In genomic region chr19:30361721-30362120, GRCh38 we compare ENCODE assay signal across 29 cellular contexts. TPM values are rescaled to one million over a fixed set of nuclear protein-coding genes. Genes with fewer than 3 reads are reported as not detected.
"Had no signal": no experiment of that assay in that cellular context is flagged by ENCODE, and none has a peak within 500 bp of the region (broad histone marks: within the 10 kb centered on the region; RNA-seq: fewer than 3 reads in every experiment).

No MANE protein-coding gene starts in this region.

- H3K27ac Mint-ChIP-seq: activated naive CD8-positive, alpha-beta T cell treated with anti-CD3 and anti-CD28 coated beads, Interleukin-2, amount 50 U/mL, for 24 hours; activated T-helper 1 cell treated with anti-CD3 and anti-CD28 coated beads, Interleukin-12 subunit alpha, Interleukin-12 subunit beta, Interleukin-2, Interleukin-4 antibody, amounts not matched to agents 30 ng/mL and 10 ng/mL and 1 ng/mL, durations not matched to agents 14 hours and 24 hours and 36 hours; endodermal cell; immature natural killer cell; mesothelial cell of epicardium; stimulated activated naive B cell treated with anti-CD40 and anti-IgM and Interleukin-4, amounts not matched to agents 10 μg/mL and 1 μg/mL and 100 μg/mL, for 72 hours; T-helper 1 cell treated with Interleukin-12 subunit alpha and Interleukin-12 subunit beta and Interleukin-4 antibody, amounts not matched to agents 30 μg/mL and 1 μg/mL, for 36 hours had no signal

- H3K36me3 Mint-ChIP-seq: immature natural killer cell; mesothelial cell of epicardium; natural killer cell; stimulated activated naive B cell treated with anti-CD40 and anti-IgM and Interleukin-4, amounts not matched to agents 10 μg/mL and 1 μg/mL and 100 μg/mL, for 72 hours had no signal

- H3K4me3 Mint-ChIP-seq: activated naive CD8-positive, alpha-beta T cell treated with anti-CD3 and anti-CD28 coated beads, Interleukin-2, amount 50 U/mL, for 24 hours; activated T-helper 1 cell treated with anti-CD3 and anti-CD28 coated beads, Interleukin-12 subunit alpha, Interleukin-12 subunit beta, Interleukin-2, Interleukin-4 antibody, amounts not matched to agents 30 ng/mL and 10 ng/mL and 1 ng/mL, durations not matched to agents 14 hours and 24 hours and 36 hours; central memory CD8-positive, alpha-beta T cell; endodermal cell; mesothelial cell of epicardium; stimulated activated naive B cell treated with anti-CD40 and anti-IgM and Interleukin-4, amounts not matched to agents 10 μg/mL and 1 μg/mL and 100 μg/mL, for 72 hours; T-helper 1 cell treated with Interleukin-12 subunit alpha and Interleukin-12 subunit beta and Interleukin-4 antibody, amounts not matched to agents 30 μg/mL and 1 μg/mL, for 36 hours had no signal

- H2AFZ ChIP-seq: hepatocyte, parathyroid adenoma had no signal

- H3K27me3 ChIP-seq: brain microvascular endothelial cell, sigmoid colon, upper lobe of left lung had no signal

- H3K4me1 Mint-ChIP-seq: activated naive CD8-positive, alpha-beta T cell treated with anti-CD3 and anti-CD28 coated beads, Interleukin-2, amount 50 U/mL, for 24 hours; central memory CD8-positive, alpha-beta T cell; stimulated activated naive B cell treated with anti-CD40 and anti-IgM and Interleukin-4, amounts not matched to agents 10 μg/mL and 1 μg/mL and 100 μg/mL, for 72 hours had no signal

- ATAC-seq: activated naive CD8-positive, alpha-beta T cell treated with anti-CD3 and anti-CD28 coated beads, Interleukin-2, amount 50 U/mL, for 24 hours; natural killer cell; stimulated activated naive B cell treated with anti-CD40 and anti-IgM and Interleukin-4, amounts not matched to agents 10 μg/mL and 1 μg/mL and 100 μg/mL, for 72 hours had no signal

- H3K9ac ChIP-seq: parathyroid adenoma had no signal

- DNase-seq: activated CD4-positive, alpha-beta T cell treated with anti-CD3 and anti-CD28 coated beads for 4 hours; activated CD4-positive, alpha-beta T cell treated with anti-CD3 and anti-CD28 coated beads, Interleukin-2, amount 50 U/mL, for 48 hours; activated CD4-positive, CD25-positive, alpha-beta regulatory T cell; activated gamma-delta T cell; activated naive CD4-positive, alpha-beta T cell treated with anti-CD3 and anti-CD28 coated beads, Interleukin-2, amount 50 U/mL, for 16 hours; activated naive CD8-positive, alpha-beta T cell treated with anti-CD3 and anti-CD28 coated beads, Interleukin-2, amount 50 U/mL, for 24 hours; brain microvascular endothelial cell; immature natural killer cell; kidney glomerular epithelial cell; left ventricle myocardium inferior; natural killer cell; sigmoid colon; stimulated activated CD4-positive, alpha-beta T cell treated with anti-CD3 and anti-CD28 coated beads, Interleukin-2, amount 100 ng/mL, for 48 hours; stimulated activated CD8-positive, alpha-beta memory T cell treated with anti-CD3 and anti-CD28 coated beads, Interleukin-4, amount 100 ng/mL, for 48 hours; stimulated activated naive B cell treated with anti-CD40 and anti-IgM and Interleukin-4, amounts not matched to agents 10 μg/mL and 1 μg/mL and 100 μg/mL, for 72 hours; T1000 had no signal

- H3K4me1 ChIP-seq: left ventricle myocardium inferior, parathyroid adenoma, sigmoid colon, upper lobe of left lung had no signal

- H3K9me3 ChIP-seq: left ventricle myocardium inferior, neutrophil, sigmoid colon, upper lobe of left lung had no signal

- H3K9me3 Mint-ChIP-seq: activated naive CD8-positive, alpha-beta T cell treated with anti-CD3 and anti-CD28 coated beads, Interleukin-2, amount 50 U/mL, for 24 hours; activated T-helper 1 cell treated with anti-CD3 and anti-CD28 coated beads, Interleukin-12 subunit alpha, Interleukin-12 subunit beta, Interleukin-2, Interleukin-4 antibody, amounts not matched to agents 30 ng/mL and 10 ng/mL and 1 ng/mL, durations not matched to agents 14 hours and 24 hours and 36 hours; central memory CD8-positive, alpha-beta T cell; endodermal cell; immature natural killer cell; mesothelial cell of epicardium; natural killer cell; T-helper 1 cell treated with Interleukin-12 subunit alpha and Interleukin-12 subunit beta and Interleukin-4 antibody, amounts not matched to agents 30 μg/mL and 1 μg/mL, for 36 hours had no signal

- H3K36me3 ChIP-seq: brain microvascular endothelial cell, left ventricle myocardium inferior, neutrophil, sigmoid colon, upper lobe of left lung had no signal

- H3K27ac ChIP-seq: brain microvascular endothelial cell, coronary artery, hepatocyte, left ventricle myocardium inferior, neutrophil, parathyroid adenoma, sigmoid colon, upper lobe of left lung had no signal

- H3K4me3 ChIP-seq: coronary artery, hepatocyte, left ventricle myocardium inferior, sigmoid colon, upper lobe of left lung had no signal

- H3K79me2 ChIP-seq: hepatocyte, parathyroid adenoma had no signal

- H3K4me2 ChIP-seq: hepatocyte had no signal

RNA-seq across cellular contexts. Expression of gene ZNF536, which starts 10.5 kb away (rescaled TPM):
- total RNA-seq: activated T-helper 1 cell treated with anti-CD3 and anti-CD28 coated beads, Interleukin-12 subunit alpha, Interleukin-12 subunit beta, Interleukin-2, Interleukin-4 antibody, amounts not matched to agents 30 ng/mL and 10 ng/mL and 1 ng/mL, durations not matched to agents 14 hours and 24 hours and 36 hours; endodermal cell; fibroblast of villous mesenchyme; glomerular endothelial cell; lung microvascular endothelial cell; natural killer cell had no signal
- polyA plus RNA-seq: immature natural killer cell had no signal
